Comparison of ENCODE assay signal across 20 cellular contexts in the genomic region with DNA sequence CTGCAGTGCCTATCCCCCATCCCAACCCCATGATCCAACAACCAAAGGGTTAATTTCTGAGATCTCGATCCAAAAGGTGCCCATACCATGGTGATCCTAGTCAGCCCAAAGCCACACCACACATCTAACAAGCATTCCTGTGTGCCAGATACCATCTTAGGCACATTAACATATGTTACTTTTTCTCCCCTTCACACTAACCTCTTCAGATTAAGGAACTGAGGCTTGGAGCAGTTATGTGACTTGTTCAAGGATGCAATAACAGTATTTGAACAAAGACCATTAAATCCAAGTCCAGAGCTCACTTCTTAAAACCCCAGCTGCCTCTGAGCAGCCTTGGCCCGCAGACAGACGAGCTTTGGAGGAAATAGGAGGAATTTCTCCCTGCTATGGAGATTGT.
"Had no signal": no experiment of that assay in that cellular context is flagged by ENCODE, and none has a peak within 500 bp of the region (broad histone marks: within the 10 kb centered on the region; RNA-seq: fewer than 3 reads in every experiment).

No MANE protein-coding gene starts in this region.

- H3K4me3 ChIP-seq: left ventricle myocardium inferior, thoracic aorta, upper lobe of right lung had no signal

- H3K27me3 ChIP-seq: foreskin keratinocyte, upper lobe of right lung had no signal

- ATAC-seq: activated CD8-positive, alpha-beta memory T cell treated with anti-CD3 and anti-CD28 coated beads, Interleukin-2, amount 10 ng/mL, durations not matched to agents 7 days and 5 days; activated CD8-positive, alpha-beta T cell treated with anti-CD3 and anti-CD28 coated beads for 36 hours; activated naive CD4-positive, alpha-beta T cell treated with anti-CD3 and anti-CD28 coated beads, Interleukin-2, amount 50 U/mL, for 72 hours; sciatic nerve; SK-N-SH treated with all-trans-retinoic acid at 6 μM for 48 hours; upper lobe of right lung had no signal

- H3K36me3 ChIP-seq: left ventricle myocardium inferior, thoracic aorta, upper lobe of right lung, WERI-Rb-1 had no signal

- H3K4me1 ChIP-seq: foreskin keratinocyte, left ventricle myocardium inferior, upper lobe of right lung had no signal

- H3K9me3 ChIP-seq: left ventricle myocardium inferior, thoracic aorta, upper lobe of right lung had no signal

- DNase-seq: activated CD4-positive, alpha-beta T cell treated with anti-CD3 and anti-CD28 coated beads, Interleukin-2, amount 10 ng/mL, durations not matched to agents 7 days and 5 days; activated CD4-positive, CD25-positive, alpha-beta regulatory T cell treated with anti-CD3 and anti-CD28 coated beads, Interleukin-2, amount 50 U/mL, for 72 hours; activated CD8-positive, alpha-beta memory T cell treated with anti-CD3 and anti-CD28 coated beads, Interleukin-2, amount 10 ng/mL, durations not matched to agents 7 days and 5 days; activated CD8-positive, alpha-beta T cell treated with anti-CD3 and anti-CD28 coated beads for 36 hours; activated gamma-delta T cell; cerebellar nuclear complex; cortex of kidney; foreskin keratinocyte; glutamatergic neuron; hippocampal formation; left ventricle myocardium inferior; posterior cingulate gyrus; stimulated activated CD4-positive, alpha-beta T cell treated with anti-CD3 and anti-CD28 coated beads, Interleukin-4, amount 100 ng/mL, for 1 hour; stimulated activated naive CD4-positive, alpha-beta T cell; upper lobe of right lung; WERI-Rb-1 had no signal

- H3K27ac ChIP-seq: foreskin keratinocyte, left ventricle myocardium inferior, upper lobe of right lung, WERI-Rb-1 had no signal
